Comparison of ENCODE assay signal across 8 cellular contexts in genomic region chr22:38700789-38701628, GRCh38. TPM values are rescaled to one million over a fixed set of nuclear protein-coding genes. Genes with fewer than 3 reads are reported as not detected.
A peak's percentile ranks its signal among the peaks of the same experiment; 100 is the strongest.
DNase-seq lines count a peak whose midpoint lies in the region; ATAC-seq and TF ChIP-seq lines count a peak whose summit lies in the region.

Gene JOSD1, minus strand, starts transcription at chr22:38700943. Its CDS starts 956 bp downstream, at chr22:38699987.

- H3K4me3 Mint-ChIP-seq in activated T-cell treated with anti-CD3 and anti-CD28 coated beads, Interleukin-2, amount 50 U/mL, for 72 hours, result peak within 1 kb of the TSS; percentile 86 to 88

- no peaks in the 10 kb centered on the region for H3K36me3 ChIP-seq in Peyer's patch
- no peaks in the 10 kb centered on the region for H3K36me3 ChIP-seq in muscle layer of colon (ENCODE audit: insufficient read depth, low read length)

- H3K27me3 ChIP-seq in Peyer's patch, result no peaks in the 10 kb centered on the region
- H3K27me3 ChIP-seq in muscle layer of colon (ENCODE audit: control insufficient read depth in 1 of 2, insufficient read depth in 2 of 2, low read length in 2 of 2), result no peaks in the 10 kb centered on the region

- H3K27me3 Mint-ChIP-seq in activated T-cell treated with anti-CD3 and anti-CD28 coated beads, Interleukin-2, amount 50 U/mL, for 72 hours (ENCODE audit: low read depth), result no peaks in the 10 kb centered on the region

- H3K27ac Mint-ChIP-seq in activated T-cell treated with anti-CD3 and anti-CD28 coated beads, Interleukin-2, amount 50 U/mL, for 72 hours, result peak within 1 kb of the TSS; percentile 91

- H3K4me1 Mint-ChIP-seq in activated T-cell treated with anti-CD3 and anti-CD28 coated beads, Interleukin-2, amount 50 U/mL, for 72 hours (ENCODE audit: low read depth), result peaks cover 58% of the 10 kb centered on the region

- H3K4me3 ChIP-seq in Peyer's patch (peak within 1 kb of the TSS; percentile 68 to 97 (median 91)), muscle layer of colon (ENCODE audit: low read depth in 1 of 2, low read length in 2 of 2) (peak within 1 kb of the TSS; percentile 40 to 59)

- H3K9me3 ChIP-seq in Peyer's patch (no peaks in the 10 kb centered on the region), muscle layer of colon (ENCODE audit: low read length) (no peaks in the 10 kb centered on the region)

- peak within 1 kb of the TSS; percentile 92 to 100 (median 98) for H3K27ac ChIP-seq in Peyer's patch
- peak within 1 kb of the TSS; percentile 85 for H3K27ac ChIP-seq in muscle layer of colon (ENCODE audit: low read depth, low read length)

- TF ChIP-seq CTCF in Peyer's patch (IDR thresholded peaks at IDR 0.05), result peak in 3 of 6 experiments; percentile 0 to 43 (median 27)

- TF ChIP-seq POLR2A in Peyer's patch (IDR thresholded peaks at IDR 0.05), result peak; percentile 98 to 99

- peaks cover 9 to 25% of the 10 kb centered on the region in 2 donors for H3K36me3 Mint-ChIP-seq in activated T-cell treated with anti-CD3 and anti-CD28 coated beads, Interleukin-2, amount 50 U/mL, for 72 hours (ENCODE audit: insufficient read depth in 2 of 2)

- peak; percentile 41 for ATAC-seq in GM21528 (IDR thresholded peaks at IDR 0.05; ENCODE audit: low FRiP score, unreplicated experiment)
- ATAC-seq in activated T-cell treated with anti-CD3 and anti-CD28 coated beads, Interleukin-2, amount 50 U/mL, for 72 hours (replicated peaks in 1 of 2), result peak; percentile 55 to 62
- ATAC-seq in esophagus mucosa, result peak; percentile 73

- H3K4me1 ChIP-seq in Peyer's patch (peaks cover 0 to 51% (median 6%) of the 10 kb centered on the region in 4 donors), muscle layer of colon (ENCODE audit: insufficient read depth, low read length) (peaks cover 49% of the 10 kb centered on the region)

- H3K9ac ChIP-seq in muscle layer of colon (ENCODE audit: low read length), result peak within 1 kb of the TSS; percentile 89

- H3K9me3 Mint-ChIP-seq in activated T-cell treated with anti-CD3 and anti-CD28 coated beads, Interleukin-2, amount 50 U/mL, for 72 hours, result no peaks in the 10 kb centered on the region

- peak; percentile 98 for DNase-seq in D341Med (ENCODE audit: low spot score)
- peak; percentile 85 for DNase-seq in KG1 (lab: John Stamatoyannopoulos, UW)
- DNase-seq in Peyer's patch, result peak; percentile 98 to 99 (median 98)
- peak; percentile 99 for DNase-seq in activated T-cell treated with anti-CD3 and anti-CD28 coated beads, Interleukin-2, amount 50 U/mL, for 72 hours
- DNase-seq in stimulated activated CD8-positive, alpha-beta memory T cell treated with anti-CD3 and anti-CD28 coated beads, Interleukin-7, amount 100 ng/mL, for 1 hour (ENCODE audit: low read depth in 2 of 2), result peak; percentile 98 to 99

RNA-seq across cellular contexts. Expression of gene JOSD1, which starts in this region (rescaled TPM):
- total RNA-seq in Peyer's patch (100 to 1,000 TPM in 3 of 4 donors, 10 to 100 TPM in 1; 77.6 to 156 (median 121) TPM), esophagus mucosa (25.6 TPM)
- 100 to 1,000 TPM; 144 to 161 TPM for total RNA-seq in activated T-cell treated with anti-CD3 and anti-CD28 coated beads, Interleukin-2, amount 50 U/mL, for 72 hours

Comparison
In these comparisons a context has a peak if more than half of its experiments do, and no peak if none do; other contexts are left out.
1. Peak in every context shown above with its lines: DNase-seq, ATAC-seq, H3K4me3 ChIP-seq and H3K27ac ChIP-seq.